ENCODE assay signal across 1 cellular context in genomic region chr14:74083161-74083560, GRCh38.
TF ChIP-seq lines count a peak whose summit lies in the region.

No MANE protein-coding gene starts in this region.

TF ChIP-seq in GM12878, 131 proteins besides CTCF, POLR2A, EP300 and RAD21:
- TF ChIP-seq RFX5 (IDR thresholded peaks at IDR 0.05; ENCODE audit: low read depth, low read length) (no peak), CHD2 (IDR thresholded peaks at IDR 0.05; ENCODE audit: borderline replicate concordance, low read depth, low read length) (no peak), KAT2A (conservative IDR thresholded peaks at IDR 0.05; ENCODE audit: control insufficient read depth, low read depth, low read length) (no peak), ZNF384 (IDR thresholded peaks at IDR 0.05; ENCODE audit: borderline replicate concordance, low read depth, low read length) (no peak), RCOR1 (conservative IDR thresholded peaks at IDR 0.05; ENCODE audit: low read depth, low read length) (no peak), DPF2 (IDR thresholded peaks at IDR 0.05) (no peak), YBX1 (IDR thresholded peaks at IDR 0.05) (no peak), TARDBP (IDR thresholded peaks at IDR 0.05; ENCODE audit: borderline replicate concordance) (no peak), FOXM1 (IDR thresholded peaks at IDR 0.05; ENCODE audit: low read depth, low read length) (no peak), PRDM15 (CRISPR knock-in tag; IDR thresholded peaks at IDR 0.05) (no peak), EGR1 (IDR thresholded peaks at IDR 0.05; ENCODE audit: borderline replicate concordance in 1 of 2, low read depth in 2 of 2, low read length in 2 of 2) (no peak), RB1 (IDR thresholded peaks at IDR 0.05; ENCODE audit: borderline replicate concordance) (no peak), MLLT1 (IDR thresholded peaks at IDR 0.05) (no peak), SMAD1 (IDR thresholded peaks at IDR 0.05; ENCODE audit: low read depth, partially characterized antibody) (no peak), EED (IDR thresholded peaks at IDR 0.05; ENCODE audit: low read depth) (no peak)
